18 cellular contexts compared by ENCODE assay signal in genomic region chr9:81292056-81292805, GRCh38.
DNase-seq lines count a peak whose midpoint lies in the region; ATAC-seq and TF ChIP-seq lines count a peak whose summit lies in the region.
"Had no signal": no experiment of that assay in that cellular context is flagged by ENCODE, and none has a peak within 500 bp of the region (broad histone marks: within the 10 kb centered on the region; RNA-seq: fewer than 3 reads in every experiment).

No MANE protein-coding gene starts in this region.

- no peak overlapping the region for H3K4me3 ChIP-seq in trophoblast cell (ENCODE audit: low read depth, low read length)
- H3K4me3 ChIP-seq in ascending aorta = no peak overlapping the region
- H3K4me3 ChIP-seq: BLaER1 treated with 17β-estradiol and CSF1 and Interleukin-3, amounts not matched to agents 10 nM and 100 nM; GM23248 had no signal

- H3K27me3 ChIP-seq in trophoblast cell (ENCODE audit: insufficient read depth, low read length) (no peaks in the 10 kb centered on the region), ascending aorta (no peaks in the 10 kb centered on the region)
- H3K27me3 ChIP-seq: BLaER1 treated with 17β-estradiol and CSF1 and Interleukin-3, amounts not matched to agents 10 nM and 100 nM had no signal

- no peak; the same call in 1 of the 2 replicates for TF ChIP-seq EP300 in Ishikawa (IDR thresholded peaks at IDR 0.05; ENCODE audit: borderline replicate concordance)

- H3K27ac ChIP-seq in trophoblast cell (ENCODE audit: low read depth, low read length) = no peak overlapping the region
- no peak overlapping the region for H3K27ac ChIP-seq in ascending aorta
- H3K27ac ChIP-seq: BLaER1 treated with 17β-estradiol and CSF1 and Interleukin-3, amounts not matched to agents 10 nM and 100 nM; GM23248 had no signal

- TF ChIP-seq RAD21 in Ishikawa (IDR thresholded peaks at IDR 0.05; ENCODE audit: low read depth) = no peak

- H3K36me3 ChIP-seq in trophoblast cell (ENCODE audit: control insufficient read depth in 1 of 2, insufficient read depth in 2 of 2, low read length in 2 of 2) = no peaks in the 10 kb centered on the region
- no peaks in the 10 kb centered on the region for H3K36me3 ChIP-seq in ascending aorta
- H3K36me3 ChIP-seq: BLaER1 treated with 17β-estradiol and CSF1 and Interleukin-3, amounts not matched to agents 10 nM and 100 nM had no signal

- DNase-seq in NCI-H345 (lab: John Stamatoyannopoulos, UW) (peak; percentile 9), NCI-H345 treated with DMSO at 0.1 percent for 48 hours (lab: John Stamatoyannopoulos, UW; ENCODE audit: unreplicated experiment) (no peak), brain pericyte (ENCODE audit: low read depth, low spot score) (peak; percentile 8), trophoblast cell (no peak), D341Med (ENCODE audit: low spot score) (no peak), omental fat pad (ENCODE audit: low spot score) (no peak), ascending aorta (ENCODE audit: low spot score in 2 of 2) (no peak)
- DNase-seq: GM23248, Karpas-422, NCI-H1105 treated with DMSO at 0.1 percent for 48 hours, NCI-H187 treated with DMSO at 0.1 percent for 48 hours, NCI-H2171, NCI-H510A, Right ventricle myocardium superior, SK-N-SH, T-cell had no signal

- H3K4me1 ChIP-seq in trophoblast cell (ENCODE audit: control insufficient read depth in 1 of 2, insufficient read depth in 2 of 2, low read length in 2 of 2) (peaks cover 0 to 3% of the 10 kb centered on the region in 2 experiments), ascending aorta (peaks cover 0 to 2% of the 10 kb centered on the region in 2 donors)

- no CpG with 5 or more reads among the region's 7 CpGs for WGBS in trophoblast cell (ENCODE audit: extremely low coverage, insufficient coverage, insufficient read length)

- H4K12ac ChIP-seq in trophoblast cell (ENCODE audit: low read depth, low read length) = no peak overlapping the region

- intact Hi-C loops in ascending aorta (cut with DNase I) = no loop called here

- no peaks in the 10 kb centered on the region for H3K79me2 ChIP-seq in trophoblast cell (ENCODE audit: control insufficient read depth, insufficient read depth, low read length, poor library complexity)

- no peak overlapping the region for H3K14ac ChIP-seq in trophoblast cell (ENCODE audit: low read length)

- H3K4ac ChIP-seq in trophoblast cell (ENCODE audit: low read depth, low read length) = no peak overlapping the region

- H2BK5ac ChIP-seq in trophoblast cell (ENCODE audit: low read depth, low read length, poor library complexity) = no peak overlapping the region

- no peak overlapping the region for H3K23ac ChIP-seq in trophoblast cell (ENCODE audit: low read length)

- H4K8ac ChIP-seq in trophoblast cell (ENCODE audit: low read depth, low read length) = peak overlapping the region; percentile 49

- no peaks in the 10 kb centered on the region for H3K79me1 ChIP-seq in trophoblast cell (ENCODE audit: low read length)

- H2BK12ac ChIP-seq in trophoblast cell (ENCODE audit: low read length) = no peak overlapping the region

- ATAC-seq in omental fat pad (ENCODE audit: low FRiP score) = no peak
- ATAC-seq: T-cell had no signal

- no peak overlapping the region for H2AK5ac ChIP-seq in trophoblast cell (ENCODE audit: low read length)

- no peak overlapping the region for H3K9ac ChIP-seq in trophoblast cell (ENCODE audit: low read length)
- H3K9ac ChIP-seq: BLaER1 treated with 17β-estradiol and CSF1 and Interleukin-3, amounts not matched to agents 10 nM and 100 nM; GM23248; SK-N-SH had no signal

- peaks cover 4% of the 10 kb centered on the region for H3K9me3 ChIP-seq in trophoblast cell (ENCODE audit: insufficient read depth, low read depth, low read length)
- H3K9me3 ChIP-seq in ascending aorta = peaks cover 0 to 3% of the 10 kb centered on the region in 2 donors
- H3K9me3 ChIP-seq: SK-N-SH had no signal

- no peak overlapping the region for H2AFZ ChIP-seq in trophoblast cell (ENCODE audit: insufficient read depth, low read length, poor library complexity)
- H2AFZ ChIP-seq: GM23248 had no signal

- no peak overlapping the region for H3K18ac ChIP-seq in trophoblast cell (ENCODE audit: low read length)

- no peak overlapping the region for H3K4me2 ChIP-seq in trophoblast cell (ENCODE audit: low read length)
- H3K4me2 ChIP-seq: SK-N-SH had no signal

- no peak overlapping the region for H2BK120ac ChIP-seq in trophoblast cell (ENCODE audit: insufficient read depth, low read length, poor library complexity)

- peak overlapping the region; percentile 34 for H4K91ac ChIP-seq in trophoblast cell (ENCODE audit: low read depth, low read length)

- no peak for TF ChIP-seq CTCF in omental fat pad (IDR thresholded peaks at IDR 0.05)
- TF ChIP-seq CTCF in ascending aorta (IDR thresholded peaks at IDR 0.05) = no peak

TF ChIP-seq in Ishikawa, 13 proteins besides CTCF, POLR2A, EP300 and RAD21:
- TF ChIP-seq TAF1 (IDR thresholded peaks at IDR 0.05; ENCODE audit: low read depth) (no peak), EGR1 (IDR thresholded peaks at IDR 0.05) (0 out of 2 replicates have a peak, but pooled peaks have one; percentile 13), YY1 (IDR thresholded peaks at IDR 0.05; ENCODE audit: low read depth) (peak; percentile 32; the same call in 1 of the 2 replicates), ZBTB7A (IDR thresholded peaks at IDR 0.05; ENCODE audit: low read depth) (no peak), MAX (IDR thresholded peaks at IDR 0.05) (peak; percentile 19; the same call in 1 of the 2 replicates), NFIC (IDR thresholded peaks at IDR 0.05) (no peak)
TF ChIP-seq in Ishikawa: peak in this region for 3.

Comparison
In these comparisons a context has a peak if more than half of its experiments do, and no peak if none do; other contexts are left out.
1. DNase-seq: peak in NCI-H345 (single experiment) and brain pericyte (single experiment); none in NCI-H345 treated with DMSO at 0.1 percent for 48 hours (single experiment), trophoblast cell (0 of 2), D341Med (single experiment), omental fat pad (single experiment) and ascending aorta (0 of 2).